ENCODE assay signal across 26 cellular contexts in the genomic region with DNA sequence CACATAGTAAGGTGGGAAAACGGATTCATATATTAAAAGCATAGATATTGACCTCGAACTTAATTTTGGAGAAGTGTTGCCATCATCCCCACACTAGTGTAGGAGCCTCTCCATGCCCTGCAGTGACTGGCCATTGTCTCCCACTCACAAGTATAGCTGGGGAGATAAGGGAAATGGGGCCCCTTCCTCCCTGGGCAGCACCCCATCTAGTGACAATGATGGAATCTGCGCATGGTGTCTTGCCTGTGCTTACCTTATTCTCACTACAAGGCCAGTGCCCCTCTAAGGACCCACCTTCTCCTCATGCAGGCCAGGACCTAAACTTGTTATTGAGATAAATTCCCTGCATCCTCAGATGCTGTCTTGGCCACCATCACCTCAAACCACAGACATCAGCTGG.
DNase-seq lines count a peak whose midpoint lies in the region; ATAC-seq, FAIRE-seq and TF ChIP-seq lines count a peak whose summit lies in the region.
"Had no signal": no experiment of that assay in that cellular context is flagged by ENCODE, and none has a peak within 500 bp of the region (broad histone marks: within the 10 kb centered on the region; RNA-seq: fewer than 3 reads in every experiment).

No MANE protein-coding gene starts in this region.

- WGBS in H1 (ENCODE audit: extremely low coverage in 1 of 2, insufficient coverage in 1 of 2, insufficient read length in 1 of 2, insufficient replicate concordance in 2 of 2, low coverage in 1 of 2, low lambda C conversion rate in 2 of 2, missing lambda C conversion rate in 1 of 2), 2 experiments, result 92% methylated on average over 3 of the region's 3 CpGs; no CpG with 5 or more reads in 1 of the 2 experiments
- WGBS in thyroid gland, 2 donors, result 87 to 91% methylated on average over 3 of the region's 3 CpGs

- H3K79me2 ChIP-seq in H1 (ENCODE audit: control insufficient read depth in 1 of 2, insufficient read depth in 2 of 2, low read length in 2 of 2), result no peaks in the 10 kb centered on the region

- no peak overlapping the region for H2BK15ac ChIP-seq in H1 (ENCODE audit: low read length)

- H2BK20ac ChIP-seq in H1 (ENCODE audit: low read length), result no peak overlapping the region

- FAIRE-seq in H1 (lab: Jason Lieb, UNC), result no peak
- FAIRE-seq: A204.1, D721Med, HTR-8/SVneo, K562 had no signal

- H3K27ac ChIP-seq in H1 (ENCODE audit: low read depth, low read length) (no peak overlapping the region), thyroid gland (no peak overlapping the region)
- H3K27ac ChIP-seq: BLaER1, SJSA1 had no signal

- H4K8ac ChIP-seq in H1 (ENCODE audit: extremely low read depth, insufficient read depth, low read length), result no peak overlapping the region

- ATAC-seq in GM18511 (IDR thresholded peaks at IDR 0.05; ENCODE audit: unreplicated experiment) (peak; percentile 51), HG03442 (IDR thresholded peaks at IDR 0.05; ENCODE audit: unreplicated experiment) (peak; percentile 55), GM21576 (IDR thresholded peaks at IDR 0.05; ENCODE audit: unreplicated experiment) (no peak)
- ATAC-seq: K562, T-cell had no signal

- TF ChIP-seq CTCF in GM12865 (IDR thresholded peaks at IDR 0.05; ENCODE audit: insufficient read depth, low read depth, low read length, missing control alignments) (peak; percentile 28), H1 (IDR thresholded peaks at IDR 0.05; ENCODE audit: control extremely low read depth in 1 of 3, insufficient read depth in 1 of 3, low read depth in 1 of 3, low read length in 3 of 3) (peak; percentile 8 to 25 (median 11); a peak in 3 of 4 replicates), thyroid gland (IDR thresholded peaks at IDR 0.05) (no peak)

- TF ChIP-seq POLR2A in H1 (IDR thresholded peaks at IDR 0.05; ENCODE audit: control extremely low read depth in 1 of 2, low read depth in 2 of 2, low read length in 2 of 2), result no peak
- no peak for TF ChIP-seq POLR2A in thyroid gland (IDR thresholded peaks at IDR 0.05)

- H2BK12ac ChIP-seq in H1 (ENCODE audit: low read depth, low read length), result no peak overlapping the region

- H3K36me3 ChIP-seq in H1 (ENCODE audit: control insufficient read depth in 2 of 4, insufficient read depth in 4 of 4, low read length in 3 of 4) (no peaks in the 10 kb centered on the region), thyroid gland (no peaks in the 10 kb centered on the region)
- H3K36me3 ChIP-seq: MG63, SJSA1 had no signal

- H4K91ac ChIP-seq in H1 (replicated peaks; ENCODE audit: insufficient read length, low read length), result no peak overlapping the region

- intact Hi-C loops in thyroid gland (cut with DNase I), result no loop called here

- POLR2A ChIA-PET in H1 (lab: Charles Lee; ENCODE audit: partially characterized antibody), result no interaction called here

- no peaks in the 10 kb centered on the region for H4K20me1 ChIP-seq in H1 (replicated peaks in 1 of 2; ENCODE audit: control insufficient read depth in 1 of 2, insufficient read depth in 2 of 2, low read length in 2 of 2)
- H4K20me1 ChIP-seq: BLaER1 had no signal

- no peak overlapping the region for H3K4ac ChIP-seq in H1 (replicated peaks; ENCODE audit: insufficient read length, low read depth, low read length)

- no peak overlapping the region for H3K4me2 ChIP-seq in H1 (ENCODE audit: insufficient read depth in 1 of 2, low read depth in 2 of 2, low read length in 2 of 2)
- H3K4me2 ChIP-seq: BLaER1 had no signal

- DNase-seq in GM12865 (ENCODE audit: low read depth), result no peak
- peak in 1 of 2 experiments; percentile 32 for DNase-seq in H1 (ENCODE audit: low read depth in 1 of 2, low spot score in 2 of 2)
- DNase-seq in thyroid gland, result no peak
- no peak for DNase-seq in T-helper 2 cell
- DNase-seq: CD4-positive, CD25-positive, alpha-beta regulatory T cell; H7; MG63; NCI-H1105 treated with DMSO at 0.1 percent for 48 hours; NCI-H146; NCI-H1930; NCI-H2107; NCI-H446; NCI-H524 treated with DMSO at 0.1 percent for 48 hours; NCI-H774; Right ventricle myocardium superior; RPMI8226; T-cell had no signal

- H3K9ac ChIP-seq in H1 (replicated peaks in 1 of 4; ENCODE audit: extremely low read depth in 1 of 4, low read depth in 3 of 4, low read length in 3 of 4), result no peak overlapping the region
- H3K9ac ChIP-seq: BLaER1 had no signal

- no peaks in the 10 kb centered on the region for H3K23me2 ChIP-seq in H1 (ENCODE audit: low read depth, low read length)

- H3K4me3 ChIP-seq in GM12865 (ENCODE audit: low read depth, low read length), result no peak overlapping the region
- H3K4me3 ChIP-seq in H1 (ENCODE audit: extremely low read depth in 1 of 4, insufficient read depth in 2 of 4, low read depth in 3 of 4, low read length in 4 of 4), result no peak overlapping the region
- no peak overlapping the region for H3K4me3 ChIP-seq in thyroid gland (replicated peaks in 1 of 3)
- H3K4me3 ChIP-seq: BLaER1, K562, MG63, SJSA1 had no signal

- no peaks in the 10 kb centered on the region for H3K79me1 ChIP-seq in H1 (ENCODE audit: low read depth, low read length)

- no peak for TF ChIP-seq EP300 in H1 (IDR thresholded peaks at IDR 0.05; ENCODE audit: borderline replicate concordance in 1 of 2, low read depth in 2 of 2, low read length in 2 of 2)

- no peak overlapping the region for H3K14ac ChIP-seq in H1 (ENCODE audit: insufficient read length)

- CTCF ChIA-PET in H1 (lab: Charles Lee; ENCODE audit: partially characterized antibody), result interaction anchor here (0.8 to 7.9 kb wide), 7 partner anchors 15 to 239 kb away, joined by 3 to 64 read pairs (median 3); no protein-coding TSS in a partner anchor

- H3K18ac ChIP-seq in H1 (ENCODE audit: extremely low read depth, low read length), result no peak overlapping the region

- H3K23ac ChIP-seq in H1 (ENCODE audit: insufficient read length), result no peak overlapping the region

- H3K9me3 ChIP-seq in H1 (ENCODE audit: insufficient read depth in 2 of 2, low read depth in 1 of 2, low read length in 1 of 2) (peaks cover 2 to 4% of the 10 kb centered on the region in 2 experiments), thyroid gland (no peaks in the 10 kb centered on the region)
- H3K9me3 ChIP-seq: SJSA1 had no signal

- H2AK5ac ChIP-seq in H1 (ENCODE audit: low read depth, low read length), result no peak overlapping the region

- no peak overlapping the region for H2AFZ ChIP-seq in H1 (ENCODE audit: low read length)

- peak; percentile 20 to 25; a peak in 1 of 4 replicates for TF ChIP-seq RAD21 in H1 (IDR thresholded peaks at IDR 0.05 in 1 of 2, conservative IDR thresholded peaks at IDR 0.05 in 1 of 2; ENCODE audit: low read depth in 2 of 2, low read length in 2 of 2)

- H3K4me1 ChIP-seq in H1 (replicated peaks in 1 of 4; ENCODE audit: control insufficient read depth in 3 of 4, insufficient read depth in 4 of 4, low read length in 3 of 4) (no peaks in the 10 kb centered on the region), thyroid gland (no peaks in the 10 kb centered on the region)
- H3K4me1 ChIP-seq: BLaER1, SJSA1 had no signal

- H3K27me3 ChIP-seq in H1 (replicated peaks in 1 of 4; ENCODE audit: control insufficient read depth in 3 of 4, extremely low read depth in 1 of 4, insufficient read depth in 3 of 4, low read length in 3 of 4) (no peaks in the 10 kb centered on the region), thyroid gland (no peaks in the 10 kb centered on the region)
- H3K27me3 ChIP-seq: BLaER1, SJSA1 had no signal

- no peak overlapping the region for H3K56ac ChIP-seq in H1 (replicated peaks; ENCODE audit: insufficient read length, low read depth, low read length)

- H4K5ac ChIP-seq in H1 (ENCODE audit: insufficient read length, low read depth, low read length), result no peak overlapping the region

- no peak overlapping the region for H2BK5ac ChIP-seq in H1 (ENCODE audit: low read depth, low read length)

- H2BK120ac ChIP-seq in H1 (replicated peaks; ENCODE audit: low read depth, low read length), result no peak overlapping the region

TF ChIP-seq in H1, 55 proteins besides CTCF, POLR2A, EP300 and RAD21:
- no peak for TF ChIP-seq BCL11A (IDR thresholded peaks at IDR 0.05; ENCODE audit: low read depth in 2 of 2, low read length in 2 of 2)
- no peak for TF ChIP-seq HDAC2 (IDR thresholded peaks at IDR 0.05; ENCODE audit: borderline replicate concordance in 1 of 2, low read depth in 2 of 2, low read length in 2 of 2)

Comparison
In these comparisons a context has a peak if more than half of its experiments do, and no peak if none do; other contexts are left out.
1. CTCF ChIP-seq: peak in GM12865 (single experiment) and H1 (3 of 3); none in thyroid gland (0 of 6).